Comparison of ENCODE assay signal across 28 cellular contexts in the genomic region with DNA sequence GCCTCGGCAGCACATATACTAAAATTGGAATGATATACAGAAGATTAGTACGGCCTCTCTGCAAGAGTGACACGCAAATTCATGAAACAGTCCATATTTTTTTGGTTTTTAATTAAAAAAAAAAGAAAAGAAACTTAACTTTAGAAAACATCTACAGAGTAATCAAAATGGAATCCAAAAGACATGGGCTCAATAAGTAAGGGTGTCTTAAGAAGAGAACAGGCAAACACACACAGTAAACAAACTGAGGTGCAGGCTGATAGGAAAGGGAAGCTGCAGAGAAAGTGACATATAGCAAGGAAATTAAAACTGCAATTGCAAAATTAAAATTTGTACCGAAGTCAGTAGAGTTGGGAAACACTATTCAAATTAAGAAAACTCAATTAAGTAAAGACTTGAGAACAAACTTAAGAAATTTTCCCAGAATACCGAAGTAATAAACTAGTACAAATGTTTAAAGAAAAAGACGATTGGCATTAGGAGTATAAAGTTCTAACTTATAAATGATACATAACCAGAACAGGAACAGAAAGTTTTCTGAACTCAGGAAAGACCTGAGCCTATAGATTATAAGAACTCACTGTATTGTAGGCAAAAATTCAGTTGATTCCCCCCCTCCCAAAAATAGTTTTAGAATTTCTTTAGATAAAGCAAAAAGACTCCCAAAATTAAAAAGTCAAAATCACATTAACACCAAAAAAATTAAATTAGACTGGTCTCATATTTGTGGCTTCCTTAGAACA. TPM values are rescaled to one million over a fixed set of nuclear protein-coding genes. Genes with fewer than 3 reads are reported as not detected.
DNase-seq lines count a peak whose midpoint lies in the region; ATAC-seq, FAIRE-seq and TF ChIP-seq lines count a peak whose summit lies in the region.
"Had no signal": no experiment of that assay in that cellular context is flagged by ENCODE, and none has a peak within 500 bp of the region (broad histone marks: within the 10 kb centered on the region; RNA-seq: fewer than 3 reads in every experiment).

No MANE protein-coding gene starts in this region.

- BruUV-seq in GM12878 (replicated peaks; lab: Mats Ljungman, UMichigan) (no TSS peak), mammary epithelial cell (replicated peaks; lab: Mats Ljungman, UMichigan) (no TSS peak)

- no peak overlapping the region for H3K4me3 ChIP-seq in GM12878
- no peak overlapping the region for H3K4me3 ChIP-seq in neutrophil (ENCODE audit: low read depth in 1 of 2, low read length in 1 of 2)
- H3K4me3 ChIP-seq in mammary epithelial cell (replicated peaks in 1 of 3; ENCODE audit: insufficient read depth in 1 of 3, low read depth in 2 of 3, low read length in 3 of 3), result no peak overlapping the region
- H3K4me3 ChIP-seq in effector memory CD4-positive, alpha-beta T cell (ENCODE audit: insufficient read depth, low read depth, low read length, poor library complexity, severe bottlenecking), result no peak overlapping the region
- no peak overlapping the region for H3K4me3 ChIP-seq in WERI-Rb-1 (ENCODE audit: low read depth, low read length)
- H3K4me3 ChIP-seq: prostate gland, right lobe of liver, SJCRH30, tibial artery had no signal

- H3K79me2 ChIP-seq in GM12878 (ENCODE audit: control insufficient read depth, insufficient read depth, low read length) (peaks cover 86% of the 10 kb centered on the region), mammary epithelial cell (ENCODE audit: insufficient read depth, low read length) (peaks cover 94% of the 10 kb centered on the region)

- dilution Hi-C loops in mammary epithelial cell (cut with HindIII; ENCODE audit: low sequenced_read_pairs), result no loop called here

- H3K4me1 Mint-ChIP-seq in IgD-negative memory B cell, result peaks cover 65 to 75% (median 74%) of the 10 kb centered on the region in 3 donors

- H3K27ac ChIP-seq in GM12878 (ENCODE audit: control insufficient read depth, insufficient read depth) (no peak overlapping the region; the same call in 1 of the 2 replicates), neutrophil (peak overlapping the region; percentile 45), mammary epithelial cell (ENCODE audit: insufficient read depth, low read depth, low read length) (no peak overlapping the region), WERI-Rb-1 (no peak overlapping the region)
- H3K27ac ChIP-seq in effector memory CD4-positive, alpha-beta T cell (ENCODE audit: insufficient read depth, low read length, poor library complexity, severe bottlenecking), result no peak overlapping the region
- H3K27ac ChIP-seq: prostate gland, right lobe of liver, SJCRH30, tibial artery had no signal

- POLR2A ChIA-PET in GM12878 (lab: Charles Lee), result interaction anchor here (1.3 to 1.6 kb wide), 2 partner anchors 10 to 19 kb away, joined by 4 to 6 read pairs; no protein-coding TSS in a partner anchor

- H3K9me3 ChIP-seq in GM12878 (replicated peaks; ENCODE audit: control insufficient read depth, insufficient read depth, low read length) (no peaks in the 10 kb centered on the region; the same call in 2 of the 3 replicates), neutrophil (no peaks in the 10 kb centered on the region), mammary epithelial cell (replicated peaks; ENCODE audit: insufficient read depth, low read length) (no peaks in the 10 kb centered on the region), WERI-Rb-1 (ENCODE audit: severe bottlenecking) (no peaks in the 10 kb centered on the region)
- H3K9me3 ChIP-seq in effector memory CD4-positive, alpha-beta T cell (ENCODE audit: control insufficient read depth, low read length), result no peaks in the 10 kb centered on the region
- H3K9me3 ChIP-seq: prostate gland, right lobe of liver, SJCRH30, tibial artery had no signal

- peak overlapping the region; percentile 38 to 78 (median 60) for H3K27ac Mint-ChIP-seq in IgD-negative memory B cell
- H3K27ac Mint-ChIP-seq: activated naive CD4-positive, alpha-beta T cell treated with anti-CD3 and anti-CD28 coated beads for 36 hours; activated T-helper 1 cell treated with anti-CD3 and anti-CD28 coated beads, Interleukin-12 subunit alpha, Interleukin-12 subunit beta, Interleukin-2, Interleukin-4 antibody, amounts not matched to agents 30 ng/mL and 10 ng/mL and 1 ng/mL, durations not matched to agents 14 hours and 24 hours and 36 hours had no signal

- CTCF ChIA-PET in GM12878 (lab: Yijun Ruan, JAX), result interaction anchor here (0.7 to 1.7 kb wide), 4 partner anchors 19 to 58 kb away, joined by 3 to 5 read pairs (median 4); no protein-coding TSS in a partner anchor
- CTCF ChIA-PET in mammary epithelial cell (lab: Charles Lee; ENCODE audit: low non-redundant PET), result no interaction called here

- H3K27me3 Mint-ChIP-seq in IgD-negative memory B cell, result no peaks in the 10 kb centered on the region
- H3K27me3 Mint-ChIP-seq: effector memory CD8-positive, alpha-beta T cell had no signal

- no peak for TF ChIP-seq POLR2A in GM12878 (IDR thresholded peaks at IDR 0.05; ENCODE audit: low read depth, low read length)

- peak; percentile 23; the same call in 1 of the 3 replicates for ATAC-seq in GM12878
- ATAC-seq: effector memory CD8-positive, alpha-beta T cell; HCT116; right lobe of liver had no signal

- no peak overlapping the region for H3K9ac ChIP-seq in GM12878 (ENCODE audit: control insufficient read depth, insufficient read depth, low read length)
- no peak overlapping the region for H3K9ac ChIP-seq in mammary epithelial cell (ENCODE audit: insufficient read depth, low read length)

- WGBS in GM12878 (ENCODE audit: insufficient coverage, insufficient replicate concordance, low lambda C conversion rate, missing lambda C conversion rate), result 63% methylated on average over 6 of the region's 6 CpGs
- WGBS in mammary epithelial cell (ENCODE audit: low coverage, missing lambda C conversion rate), result 99% methylated on average over 6 of the region's 6 CpGs

- SMC1A ChIA-PET in GM12878 (lab: Charles Lee; ENCODE audit: uncharacterized antibody, unreplicated experiment), result interaction anchor here (1.2 to 1.8 kb wide), 4 partner anchors 9 to 39 kb away, joined by 5 to 9 read pairs (median 8); no protein-coding TSS in a partner anchor

- H2AFZ ChIP-seq in GM12878 (ENCODE audit: control insufficient read depth, low read depth, low read length) (no peak overlapping the region), mammary epithelial cell (ENCODE audit: low read depth, low read length) (no peak overlapping the region)

- H3K36me3 Mint-ChIP-seq in IgD-negative memory B cell, result peaks cover 7% of the 10 kb centered on the region

- in situ Hi-C loops in GM12878 (cut with MboI) (loop anchor here (25.0 kb wide), 1 partner anchor 974 kb away; a partner anchor contains a TSS), mammary epithelial cell (cut with MboI; ENCODE audit: low sequenced_read_pairs in 2 of 2) (no loop called here)

- H3K4me2 ChIP-seq in GM12878 (ENCODE audit: control insufficient read depth, insufficient read depth), result no peak overlapping the region
- H3K4me2 ChIP-seq in mammary epithelial cell (ENCODE audit: insufficient read depth, low read depth, low read length), result no peak overlapping the region

- H4K20me1 ChIP-seq in GM12878 (ENCODE audit: control insufficient read depth, insufficient read depth) (no peaks in the 10 kb centered on the region), mammary epithelial cell (ENCODE audit: insufficient read depth, low read length) (no peaks in the 10 kb centered on the region)

- H3K9me3 Mint-ChIP-seq in IgD-negative memory B cell, result no peaks in the 10 kb centered on the region
- H3K9me3 Mint-ChIP-seq: activated naive CD4-positive, alpha-beta T cell treated with anti-CD3 and anti-CD28 coated beads for 36 hours; activated T-helper 1 cell treated with anti-CD3 and anti-CD28 coated beads, Interleukin-12 subunit alpha, Interleukin-12 subunit beta, Interleukin-2, Interleukin-4 antibody, amounts not matched to agents 30 ng/mL and 10 ng/mL and 1 ng/mL, durations not matched to agents 14 hours and 24 hours and 36 hours; effector memory CD8-positive, alpha-beta T cell had no signal

- TF ChIP-seq CTCF in GM12878 (IDR thresholded peaks at IDR 0.05 in 2 of 3, conservative IDR thresholded peaks at IDR 0.05 in 1 of 3; ENCODE audit: control insufficient read depth in 2 of 3, extremely low read depth in 1 of 3, insufficient read depth in 1 of 3, low read depth in 3 of 3, low read length in 3 of 3), result no peak
- no peak for TF ChIP-seq CTCF in neutrophil (IDR thresholded peaks at IDR 0.05)
- no peak for TF ChIP-seq CTCF in mammary epithelial cell (conservative IDR thresholded peaks at IDR 0.05 in 1 of 2, IDR thresholded peaks at IDR 0.05 in 1 of 2; ENCODE audit: extremely low read depth in 1 of 2, insufficient read depth in 1 of 2, low read depth in 1 of 2, low read length in 2 of 2)
- no peak for TF ChIP-seq CTCF in WERI-Rb-1 (IDR thresholded peaks at IDR 0.05; ENCODE audit: low read depth, low read length)

- RAD21 ChIA-PET in GM12878 (lab: Charles Lee; ENCODE audit: unreplicated experiment), result interaction anchor here (1.0 to 1.7 kb wide), 5 partner anchors 14 to 24 kb away, joined by 3 to 8 read pairs (median 3); no protein-coding TSS in a partner anchor

- peaks cover 4% of the 10 kb centered on the region; the same call in 1 of the 2 replicates for H3K4me1 ChIP-seq in GM12878 (ENCODE audit: control insufficient read depth, insufficient read depth, low read length)
- peaks cover 25 to 50% of the 10 kb centered on the region in 2 experiments for H3K4me1 ChIP-seq in neutrophil (ENCODE audit: control insufficient read depth in 1 of 2, insufficient read depth in 1 of 2, low read depth in 1 of 2, low read length in 1 of 2)
- H3K4me1 ChIP-seq in mammary epithelial cell (ENCODE audit: insufficient read depth, low read length), result no peaks in the 10 kb centered on the region
- H3K4me1 ChIP-seq in effector memory CD4-positive, alpha-beta T cell (ENCODE audit: control insufficient read depth, insufficient read depth, low read length, poor library complexity, severe bottlenecking), result peaks cover 5% of the 10 kb centered on the region
- H3K4me1 ChIP-seq: prostate gland, SJCRH30 had no signal

- peak overlapping the region in 3 of 4 donors; percentile 38 to 86 (median 78) for H3K4me3 Mint-ChIP-seq in IgD-negative memory B cell
- H3K4me3 Mint-ChIP-seq: activated naive CD4-positive, alpha-beta T cell treated with anti-CD3 and anti-CD28 coated beads for 36 hours; activated T-helper 1 cell treated with anti-CD3 and anti-CD28 coated beads, Interleukin-12 subunit alpha, Interleukin-12 subunit beta, Interleukin-2, Interleukin-4 antibody, amounts not matched to agents 30 ng/mL and 10 ng/mL and 1 ng/mL, durations not matched to agents 14 hours and 24 hours and 36 hours had no signal

- intact Hi-C loops in GM12878 (cut with micrococcal nuclease; ENCODE audit: unreplicated experiment) (no loop called here), mammary epithelial cell (cut with micrococcal nuclease) (no loop called here)

- peak; percentile 20 for DNase-seq in CD1c-positive myeloid dendritic cell (ENCODE audit: extremely low spot score)
- no peak for DNase-seq in GM12878 (ENCODE audit: low read depth, low spot score)
- DNase-seq in COLO829 (ENCODE audit: low spot score), result no peak
- DNase-seq in mammary epithelial cell, result no peak
- DNase-seq in effector memory CD4-positive, alpha-beta T cell, result no peak
- DNase-seq in WERI-Rb-1, result no peak
- DNase-seq: activated CD4-positive, alpha-beta T cell treated with anti-CD3 and anti-CD28 coated beads, Interleukin-2, amount 50 U/mL, for 48 hours; activated CD4-positive, CD25-positive, alpha-beta regulatory T cell treated with anti-CD3 and anti-CD28 coated beads, Interleukin-2, amount 50 U/mL, for 72 hours; activated CD8-positive, alpha-beta memory T cell treated with anti-CD3 and anti-CD28 coated beads, Interleukin-2, amount 50 U/mL, for 4 hours; activated naive CD4-positive, alpha-beta T cell treated with anti-CD3 and anti-CD28 coated beads for 36 hours; amniotic stem cell; DMS153; effector memory CD8-positive, alpha-beta T cell; NCI-H1092; NCI-H1694; NCI-H446 treated with DMSO at 0.1 percent for 48 hours; NCI-H82; right lobe of liver; RPMI8226; SJCRH30; stimulated activated CD4-positive, alpha-beta T cell treated with anti-CD3 and anti-CD28 coated beads, Interleukin-12 subunit alpha, Interleukin-12 subunit beta, amount 100 ng/mL, for 4 hours; stimulated activated CD4-positive, alpha-beta T cell treated with anti-CD3 and anti-CD28 coated beads, Interleukin-4, amount 100 ng/mL, for 1 hour; tibial artery had no signal

- no peak for TF ChIP-seq EP300 in GM12878 (IDR thresholded peaks at IDR 0.05; ENCODE audit: borderline replicate concordance in 1 of 2, control insufficient read depth in 1 of 2, low read depth in 2 of 2, low read length in 2 of 2)

- H3K36me3 ChIP-seq in GM12878 (ENCODE audit: control insufficient read depth in 2 of 2, insufficient read depth in 2 of 2, low read length in 1 of 2), result peaks cover 0 to 9% of the 10 kb centered on the region in 2 experiments; a peak in 1 of 4 replicates
- peaks cover 12% of the 10 kb centered on the region for H3K36me3 ChIP-seq in neutrophil
- H3K36me3 ChIP-seq in mammary epithelial cell (ENCODE audit: insufficient read depth, low read length), result no peaks in the 10 kb centered on the region
- no peaks in the 10 kb centered on the region for H3K36me3 ChIP-seq in effector memory CD4-positive, alpha-beta T cell (ENCODE audit: control insufficient read depth, insufficient read depth, low read length)
- no peaks in the 10 kb centered on the region for H3K36me3 ChIP-seq in WERI-Rb-1
- H3K36me3 ChIP-seq: prostate gland, right lobe of liver, tibial artery had no signal

- TF ChIP-seq RAD21 in GM12878 (IDR thresholded peaks at IDR 0.05; ENCODE audit: insufficient read depth, low read depth, low read length), result no peak

- FAIRE-seq in GM12878 (lab: Jason Lieb, UNC), result no peak

- H3K27me3 ChIP-seq in GM12878 (replicated peaks in 1 of 2; ENCODE audit: control insufficient read depth in 2 of 2, insufficient read depth in 2 of 2, low read length in 1 of 2) (no peaks in the 10 kb centered on the region), neutrophil (no peaks in the 10 kb centered on the region), mammary epithelial cell (ENCODE audit: insufficient read depth, low read length) (no peaks in the 10 kb centered on the region), WERI-Rb-1 (ENCODE audit: insufficient read depth, low read depth, severe bottlenecking) (no peaks in the 10 kb centered on the region)
- H3K27me3 ChIP-seq in effector memory CD4-positive, alpha-beta T cell (replicated peaks; ENCODE audit: control insufficient read depth, insufficient read depth, low read length, poor library complexity, severe bottlenecking), result no peaks in the 10 kb centered on the region
- H3K27me3 ChIP-seq: right lobe of liver, SJCRH30, tibial artery had no signal

RNA-seq across cellular contexts. Expression of a gene that starts 16.3 kb away (rescaled TPM):
- 235 TPM for polyA plus RNA-seq in IgD-negative memory B cell
- total RNA-seq in GM12878 (2013; cell fraction: nucleolus; rRNA removed), result 36.3 and 40.3 TPM in 2 replicates
- 108 and 112 TPM in 2 replicates for total RNA-seq in GM12878 (2014; rRNA removed)
- total RNA-seq in GM12878 (2014; rRNA removed; fragmentation: Illumina TruSeq; extraction: Trizol), result 84.1 and 84.5 TPM in 2 replicates
- total RNA-seq in GM12878 (2021), result 143 and 144 TPM in 2 replicates
- polyA plus RNA-seq in GM12878 (2011; ENCODE audit: low read depth), result 39.8 TPM
- polyA plus RNA-seq in GM12878 (2011; rRNA removed), result 146 and 178 TPM in 2 replicates
- 72.4 and 80.3 TPM in 2 replicates for polyA plus RNA-seq in GM12878 (2011; cell fraction: cytosol; rRNA removed)
- 42.1 and 48.1 TPM in 2 replicates for polyA plus RNA-seq in GM12878 (2011; cell fraction: nucleus; rRNA removed)
- 82.0 and 94.0 TPM in 2 replicates for polyA plus RNA-seq in GM12878 (2012)
- 129 and 156 TPM in 2 replicates for polyA plus RNA-seq in GM12878 (2014; fragmentation: Illumina TruSeq; extraction: Trizol)
- polyA plus RNA-seq in GM12878 (2014; fragmentation: Nextera tagmentation; extraction: Ambion mirVana), result 10 to 100 TPM; 38.7 to 48.5 TPM
- 80.1 and 82.2 TPM in 2 replicates for polyA plus RNA-seq in GM12878 (2014; rRNA removed)
- 10 to 100 TPM; 63.8 to 86.4 TPM for polyA plus RNA-seq in GM12878 (2016; fragmentation: Nextera tagmentation; extraction: Ambion mirVana)
- 109 and 126 TPM in 2 replicates for polyA minus RNA-seq in GM12878 (2011; rRNA and poly(A)+ RNA removed)
- 75.0 and 78.2 TPM in 2 replicates for polyA minus RNA-seq in GM12878 (2011; cell fraction: cytosol; rRNA and poly(A)+ RNA removed)
- 65.8 and 139 TPM in 2 replicates for polyA minus RNA-seq in GM12878 (2011; cell fraction: nucleus; rRNA and poly(A)+ RNA removed)
- 100 to 1,000 TPM; 151 to 173 TPM for total RNA-seq in mammary epithelial cell
- polyA plus RNA-seq in mammary epithelial cell, result 94.0 TPM
- polyA minus RNA-seq in mammary epithelial cell, result 116 TPM
